28 cellular contexts compared by ENCODE assay signal in the genomic region with DNA sequence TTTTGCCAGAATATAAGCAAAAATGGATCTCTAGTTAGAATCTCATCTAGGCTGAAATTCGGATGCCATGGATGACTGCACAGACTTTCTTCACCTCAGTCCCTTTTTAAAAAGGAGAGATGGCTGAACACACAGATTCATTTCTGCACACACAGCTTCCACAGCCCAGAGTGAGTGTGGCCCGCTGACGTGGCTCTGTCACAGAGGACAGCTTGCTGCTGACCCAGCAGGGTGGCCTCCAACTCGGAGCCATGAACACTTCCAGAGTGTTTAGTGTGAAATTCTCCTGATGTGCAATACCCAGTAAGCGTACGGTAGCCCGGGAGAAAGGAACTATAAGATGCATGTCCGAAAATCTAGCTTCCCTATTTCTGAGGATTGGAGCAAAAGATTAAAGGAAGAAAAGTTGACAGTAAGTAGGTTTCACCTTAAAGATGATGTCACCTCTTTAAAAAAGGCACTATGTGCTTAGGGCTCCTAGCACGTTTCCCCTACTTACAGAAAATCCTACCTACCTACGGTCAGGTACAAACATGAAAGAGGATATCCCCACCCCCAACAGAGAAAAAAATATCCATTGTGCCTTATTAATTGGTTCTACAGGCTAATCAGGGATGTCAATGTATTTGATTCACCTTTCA.
DNase-seq lines count a peak whose midpoint lies in the region; ATAC-seq, FAIRE-seq and TF ChIP-seq lines count a peak whose summit lies in the region.
"Had no signal": no experiment of that assay in that cellular context is flagged by ENCODE, and none has a peak within 500 bp of the region (broad histone marks: within the 10 kb centered on the region; RNA-seq: fewer than 3 reads in every experiment).

No MANE protein-coding gene starts in this region.

- no peak for DNase-seq in D721Med (ENCODE audit: insufficient read length, low spot score)
- peak; percentile 45 for DNase-seq in glutamatergic neuron
- DNase-seq in NK-92 treated with Interleukin-12 subunit alpha and Interleukin-12 subunit beta, amount 100 ng/mL, for 24 hours (lab: John Stamatoyannopoulos, UW), result no peak
- no peak for DNase-seq in osteoblast (ENCODE audit: insufficient read length, low spot score, missing footprints)
- DNase-seq: activated CD8-positive, alpha-beta T cell treated with anti-CD3 and anti-CD28 coated beads, Interleukin-2, amount 10 ng/mL, durations not matched to agents 7 days and 5 days; activated naive CD4-positive, alpha-beta T cell treated with anti-CD3 and anti-CD28 coated beads, Interleukin-2, amount 50 U/mL, for 16 hours; activated T-cell treated with anti-CD3 and anti-CD28 coated beads, Interleukin-2, amount 50 U/mL, for 48 hours; CD4-positive, CD25-positive, alpha-beta regulatory T cell; colonic mucosa; DMS153; islet precursor cell; MM.1S; naive B cell; NCI-H187; NCI-H510A; small intestine; stimulated activated naive CD4-positive, alpha-beta T cell; thyroid gland had no signal

- peaks cover 29% of the 10 kb centered on the region for H3K27me3 Mint-ChIP-seq in glutamatergic neuron (ENCODE audit: unreplicated experiment)
- H3K27me3 Mint-ChIP-seq in activated T-helper 17 cell treated with anti-CD3 and anti-CD28 coated beads, Interleukin-2, amount 50 U/mL, for 72 hours, result peaks cover 10% of the 10 kb centered on the region
- H3K27me3 Mint-ChIP-seq: naive B cell had no signal

- no peaks in the 10 kb centered on the region for H3K9me3 ChIP-seq in neuron (ENCODE audit: low read length)
- no peaks in the 10 kb centered on the region for H3K9me3 ChIP-seq in osteoblast (ENCODE audit: low read depth, low read length)
- H3K9me3 ChIP-seq: colonic mucosa, prostate gland, thyroid gland had no signal

- peak; percentile 32 for FAIRE-seq in D721Med (lab: Jason Lieb, UNC)
- FAIRE-seq: GM12891, small intestine had no signal

- peak overlapping the region; percentile 29 for H2AFZ ChIP-seq in neuron (ENCODE audit: low read depth, low read length)
- no peak overlapping the region for H2AFZ ChIP-seq in osteoblast (ENCODE audit: low read length)
- H2AFZ ChIP-seq: GM23338, hepatocyte had no signal

- H3K27me3 ChIP-seq in neuron (ENCODE audit: insufficient read depth, low read length), result no peaks in the 10 kb centered on the region
- H3K27me3 ChIP-seq in osteoblast (ENCODE audit: insufficient read depth, low read length), result no peaks in the 10 kb centered on the region
- H3K27me3 ChIP-seq: colonic mucosa, hepatocyte, thyroid gland had no signal

- H4K20me1 ChIP-seq in osteoblast (ENCODE audit: insufficient read depth, low read length), result no peaks in the 10 kb centered on the region

- H3K4me1 ChIP-seq in neuron (ENCODE audit: insufficient read depth, low read length), result peaks cover 48% of the 10 kb centered on the region
- H3K4me1 ChIP-seq in osteoblast (ENCODE audit: insufficient read depth, low read length), result no peaks in the 10 kb centered on the region
- H3K4me1 ChIP-seq: colonic mucosa, prostate gland had no signal

- TF ChIP-seq CTCF in D721Med (IDR thresholded peaks at IDR 0.05; ENCODE audit: insufficient read depth, missing control alignments) (no peak), glutamatergic neuron (IDR thresholded peaks at IDR 0.05; ENCODE audit: partially characterized antibody, unreplicated experiment) (no peak), osteoblast (IDR thresholded peaks at IDR 0.05; ENCODE audit: extremely low read depth, low read depth, low read length) (no peak)

- H3K9me3 Mint-ChIP-seq in glutamatergic neuron (ENCODE audit: unreplicated experiment), result peaks cover 41% of the 10 kb centered on the region
- H3K9me3 Mint-ChIP-seq in activated T-helper 17 cell treated with anti-CD3 and anti-CD28 coated beads, Interleukin-2, amount 50 U/mL, for 72 hours, result no peaks in the 10 kb centered on the region
- H3K9me3 Mint-ChIP-seq: GM23338, memory B cell, naive B cell had no signal

- H3K4me2 ChIP-seq in osteoblast (ENCODE audit: insufficient read depth, low read length), result no peak overlapping the region

- H3K36me3 Mint-ChIP-seq in glutamatergic neuron (ENCODE audit: unreplicated experiment), result peaks cover 5% of the 10 kb centered on the region
- H3K36me3 Mint-ChIP-seq in activated T-helper 17 cell treated with anti-CD3 and anti-CD28 coated beads, Interleukin-2, amount 50 U/mL, for 72 hours (ENCODE audit: low read depth), result no peaks in the 10 kb centered on the region
- H3K36me3 Mint-ChIP-seq: CD4-positive, CD25-positive, alpha-beta regulatory T cell; memory B cell had no signal

- H3K4me3 ChIP-seq in neuron (ENCODE audit: low read length) (peak overlapping the region; percentile 35), osteoblast (ENCODE audit: insufficient read depth, low read length) (no peak overlapping the region)
- H3K4me3 ChIP-seq: colonic mucosa, hepatocyte, prostate gland, thyroid gland had no signal

- no peaks in the 10 kb centered on the region for H3K36me3 ChIP-seq in neuron (ENCODE audit: insufficient read depth, low read length)
- H3K36me3 ChIP-seq in osteoblast (ENCODE audit: insufficient read depth, low read length), result no peaks in the 10 kb centered on the region
- H3K36me3 ChIP-seq: colonic mucosa, prostate gland, thyroid gland had no signal

- H3K79me2 ChIP-seq in osteoblast (ENCODE audit: insufficient read depth, low read length), result no peaks in the 10 kb centered on the region
- H3K79me2 ChIP-seq: hepatocyte had no signal

- H3K4me1 Mint-ChIP-seq in glutamatergic neuron (ENCODE audit: low read depth, unreplicated experiment), result peaks cover 44% of the 10 kb centered on the region
- no peaks in the 10 kb centered on the region for H3K4me1 Mint-ChIP-seq in activated T-helper 17 cell treated with anti-CD3 and anti-CD28 coated beads, Interleukin-2, amount 50 U/mL, for 72 hours
- H3K4me1 Mint-ChIP-seq: CD4-positive, CD25-positive, alpha-beta regulatory T cell; memory B cell; naive B cell had no signal

- H3K4me3 Mint-ChIP-seq in glutamatergic neuron (ENCODE audit: unreplicated experiment), result peak overlapping the region; percentile 99
- no peak overlapping the region for H3K4me3 Mint-ChIP-seq in activated T-helper 17 cell treated with anti-CD3 and anti-CD28 coated beads, Interleukin-2, amount 50 U/mL, for 72 hours
- H3K4me3 Mint-ChIP-seq: activated CD8-positive, alpha-beta T cell treated with anti-CD3 and anti-CD28 coated beads, Interleukin-2, amount 10 ng/mL, durations not matched to agents 7 days and 5 days; CD4-positive, CD25-positive, alpha-beta regulatory T cell; memory B cell; naive B cell had no signal

- H3K27ac ChIP-seq in angular gyrus (ENCODE audit: low read depth, low read length), result peak overlapping the region; percentile 61
- no peak overlapping the region for H3K27ac ChIP-seq in osteoblast (ENCODE audit: low read depth, low read length)
- H3K27ac ChIP-seq: colonic mucosa, hepatocyte, prostate gland, thyroid gland had no signal

- ATAC-seq in GM21825 (IDR thresholded peaks at IDR 0.05; ENCODE audit: unreplicated experiment), result no peak
- no peak for ATAC-seq in activated T-helper 17 cell treated with anti-CD3 and anti-CD28 coated beads, Interleukin-2, amount 50 U/mL, for 72 hours (replicated peaks)
- ATAC-seq: activated CD4-positive, CD25-positive, alpha-beta regulatory T cell treated with anti-CD3 and anti-CD28 coated beads, Interleukin-2, amount 50 U/mL, for 24 hours; activated CD8-positive, alpha-beta T cell treated with anti-CD3 and anti-CD28 coated beads, Interleukin-2, amount 10 ng/mL, durations not matched to agents 7 days and 5 days; GM23338 had no signal

- H3K27ac Mint-ChIP-seq in glutamatergic neuron (ENCODE audit: unreplicated experiment), result peak overlapping the region; percentile 45
- H3K27ac Mint-ChIP-seq in activated T-helper 17 cell treated with anti-CD3 and anti-CD28 coated beads, Interleukin-2, amount 50 U/mL, for 72 hours, result no peak overlapping the region
- H3K27ac Mint-ChIP-seq: activated CD8-positive, alpha-beta T cell treated with anti-CD3 and anti-CD28 coated beads, Interleukin-2, amount 10 ng/mL, durations not matched to agents 7 days and 5 days; CD4-positive, CD25-positive, alpha-beta regulatory T cell; GM23338; memory B cell had no signal
